In genomic region chr11:65386307-65387081, GRCh38 we compare ENCODE assay signal across 8 cellular contexts. TPM values are rescaled to one million over a fixed set of nuclear protein-coding genes. Genes with fewer than 3 reads are reported as not detected.
DNase-seq lines count a peak whose midpoint lies in the region; ATAC-seq and TF ChIP-seq lines count a peak whose summit lies in the region.

Gene FRMD8, plus strand, starts transcription at chr11:65386637. Its CDS starts 400 bp downstream, at chr11:65387037.

- peak; percentile 47 for ATAC-seq in GM19023 (IDR thresholded peaks at IDR 0.05; ENCODE audit: unreplicated experiment)

- H3K27ac ChIP-seq in ACC112 (ENCODE audit: low read depth, low read length) = peak within 1 kb of the TSS; percentile 97

- H3K36me3 Mint-ChIP-seq in nephron (ENCODE audit: low read depth) = no peaks in the 10 kb centered on the region

- H3K27me3 Mint-ChIP-seq in nephron (ENCODE audit: low read depth) = no peaks in the 10 kb centered on the region

- peaks cover 56% of the 10 kb centered on the region for H3K4me1 Mint-ChIP-seq in nephron

- H2AFZ ChIP-seq in ACC112 (ENCODE audit: low read length, unreplicated experiment) = peak within 1 kb of the TSS; percentile 97

- peak within 1 kb of the TSS; percentile 99 for H3K4me3 ChIP-seq in ACC112 (ENCODE audit: low read depth, low read length)
- H3K4me3 ChIP-seq in LNCaP clone FGC (ENCODE audit: low read depth, low read length) = peak within 1 kb of the TSS; percentile 89
- H3K4me3 ChIP-seq in fibroblast of the aortic adventitia (ENCODE audit: low read depth, low read length) = peak within 1 kb of the TSS; percentile 89

- H3K36me3 ChIP-seq in ACC112 (ENCODE audit: insufficient read depth, low read length) = peaks cover 7% of the 10 kb centered on the region; the same call in 1 of the 2 replicates

- H3K27ac Mint-ChIP-seq in nephron = peak within 1 kb of the TSS in 2 of 3 experiments; percentile 55 to 95

- TF ChIP-seq CTCF in LNCaP clone FGC (IDR thresholded peaks at IDR 0.05; ENCODE audit: control insufficient read depth, extremely low read depth, insufficient read depth) (no peak), fibroblast of the aortic adventitia (IDR thresholded peaks at IDR 0.05; ENCODE audit: insufficient read depth, low read length) (no peak), nephron (IDR thresholded peaks at IDR 0.05; ENCODE audit: unreplicated experiment in 3 of 3) (no peak)

- no peaks in the 10 kb centered on the region for H3K9me3 Mint-ChIP-seq in nephron

- H3K4me3 Mint-ChIP-seq in nephron = peak within 1 kb of the TSS; percentile 88 to 91 (median 89)

- H3K27me3 ChIP-seq in ACC112 (ENCODE audit: insufficient read depth, low read length) = no peaks in the 10 kb centered on the region

- H3K4me1 ChIP-seq in ACC112 (ENCODE audit: control insufficient read depth, insufficient read depth, low read length, unreplicated experiment) = peaks cover 76% of the 10 kb centered on the region

- H3K79me2 ChIP-seq in ACC112 (ENCODE audit: control insufficient read depth, insufficient read depth, low read length, unreplicated experiment) = peaks cover 44% of the 10 kb centered on the region

- peak; percentile 11 for DNase-seq in LNCaP clone FGC (ENCODE audit: low read depth)
- peak; percentile 15 for DNase-seq in SHP77 treated with DMSO at 0.1 percent for 48 hours (lab: John Stamatoyannopoulos, UW)
- DNase-seq in activated effector memory CD4-positive, alpha-beta T cell treated with anti-CD3 and anti-CD28 coated beads, Interleukin-2, amount 50 U/mL, for 16 hours = peak; percentile 96
- peak; percentile 72 for DNase-seq in fibroblast of the aortic adventitia (ENCODE audit: low read depth)
- DNase-seq in stimulated activated naive CD4-positive, alpha-beta T cell treated with Interleukin-2 at 50 U/mL for 16 hours (lab: John Stamatoyannopoulos, UW) = peak; percentile 83

RNA-seq across cellular contexts. Expression of gene FRMD8, which starts in this region (rescaled TPM):
- total RNA-seq in fibroblast of the aortic adventitia (ENCODE audit: low replicate concordance) = 42.7 and 172 TPM in 2 replicates

Comparison
In these comparisons a context has a peak if more than half of its experiments do, and no peak if none do; other contexts are left out.
1. Peak in every context shown above with its lines: DNase-seq, ATAC-seq, H3K4me3 ChIP-seq and H3K27ac ChIP-seq.
2. DNase-seq: peak in every context shown above with its lines; median percentile 96 in activated effector memory CD4-positive, alpha-beta T cell treated with anti-CD3 and anti-CD28 coated beads, Interleukin-2, amount 50 U/mL, for 16 hours; 83 in stimulated activated naive CD4-positive, alpha-beta T cell treated with Interleukin-2 at 50 U/mL for 16 hours; 72 in fibroblast of the aortic adventitia; 15 in SHP77 treated with DMSO at 0.1 percent for 48 hours; 11 in LNCaP clone FGC.